In the genomic region with DNA sequence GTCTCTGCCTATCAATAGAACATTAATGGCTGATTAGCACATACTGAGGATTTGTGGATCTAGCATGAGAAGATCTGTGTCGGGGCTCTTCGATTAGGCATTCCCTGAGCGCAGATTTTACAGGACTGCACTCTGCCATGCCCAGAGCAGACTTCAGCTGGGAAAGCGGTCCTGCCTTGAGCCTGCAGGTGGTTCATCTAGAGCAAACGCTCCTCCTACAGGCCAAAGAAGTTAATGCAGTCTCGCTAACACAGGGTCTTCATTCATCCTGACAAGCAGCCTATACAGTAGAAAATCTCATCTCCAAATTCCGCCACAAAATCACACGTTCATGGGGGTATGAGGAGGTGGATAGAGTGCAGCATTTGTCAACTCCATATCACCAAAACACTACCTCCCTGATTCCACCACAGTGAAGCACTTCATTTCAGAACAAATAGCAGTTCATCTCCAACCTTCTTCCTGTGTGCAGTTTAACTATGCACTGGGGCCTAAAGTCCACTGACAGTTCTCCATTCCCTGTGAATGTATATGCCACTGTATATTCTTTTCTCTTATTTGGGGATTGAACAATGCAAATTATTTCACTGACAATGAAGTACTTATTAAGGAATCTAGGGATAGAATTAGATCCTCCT, we compare ENCODE assay signal across 1 cellular context.
TF ChIP-seq lines count a peak whose summit lies in the region.

No MANE protein-coding gene starts in this region.

TF ChIP-seq in GM12878, 131 proteins besides CTCF, POLR2A, EP300 and RAD21 (continued from another document):
- TF ChIP-seq POU2F2 (IDR thresholded peaks at IDR 0.05; ENCODE audit: borderline replicate concordance, low read depth, low read length) (peak; percentile 41; the same call in 1 of the 3 replicates), RB1 (IDR thresholded peaks at IDR 0.05; ENCODE audit: borderline replicate concordance) (no peak), GATAD2B (conservative IDR thresholded peaks at IDR 0.05; ENCODE audit: low read depth) (no peak), SREBF2 (IDR thresholded peaks at IDR 0.05; ENCODE audit: low read length) (no peak), ATF3 (IDR thresholded peaks at IDR 0.05; ENCODE audit: borderline replicate concordance, extremely low read depth, low read depth, low read length) (no peak), TBL1XR1 (IDR thresholded peaks at IDR 0.05; ENCODE audit: low read depth, low read length) (0 out of 2 replicates have a peak, but pooled peaks have one; percentile 9), KDM1A (IDR thresholded peaks at IDR 0.05; ENCODE audit: borderline replicate concordance) (no peak), CEBPB (IDR thresholded peaks at IDR 0.05; ENCODE audit: borderline replicate concordance in 1 of 2, low read depth in 2 of 2, low read length in 2 of 2) (no peak), RELA (IDR thresholded peaks at IDR 0.05; ENCODE audit: borderline replicate concordance, partially characterized antibody) (no peak), ZBTB33 (IDR thresholded peaks at IDR 0.05) (no peak), CBX3 (IDR thresholded peaks at IDR 0.05; ENCODE audit: borderline replicate concordance, low read depth) (no peak), PAX8 (IDR thresholded peaks at IDR 0.05) (no peak), EED (IDR thresholded peaks at IDR 0.05; ENCODE audit: low read depth) (peak; percentile 40; the same call in 1 of the 2 replicates), PKNOX1 (IDR thresholded peaks at IDR 0.05) (no peak), NR2F1 (conservative IDR thresholded peaks at IDR 0.05) (no peak), MTA2 (IDR thresholded peaks at IDR 0.05; ENCODE audit: low read depth) (no peak), DPF2 (IDR thresholded peaks at IDR 0.05) (no peak), RFX5 (IDR thresholded peaks at IDR 0.05; ENCODE audit: low read depth, low read length) (no peak), MAX (IDR thresholded peaks at IDR 0.05; ENCODE audit: low read depth, low read length) (no peak)
- TF ChIP-seq, protein P1, sequence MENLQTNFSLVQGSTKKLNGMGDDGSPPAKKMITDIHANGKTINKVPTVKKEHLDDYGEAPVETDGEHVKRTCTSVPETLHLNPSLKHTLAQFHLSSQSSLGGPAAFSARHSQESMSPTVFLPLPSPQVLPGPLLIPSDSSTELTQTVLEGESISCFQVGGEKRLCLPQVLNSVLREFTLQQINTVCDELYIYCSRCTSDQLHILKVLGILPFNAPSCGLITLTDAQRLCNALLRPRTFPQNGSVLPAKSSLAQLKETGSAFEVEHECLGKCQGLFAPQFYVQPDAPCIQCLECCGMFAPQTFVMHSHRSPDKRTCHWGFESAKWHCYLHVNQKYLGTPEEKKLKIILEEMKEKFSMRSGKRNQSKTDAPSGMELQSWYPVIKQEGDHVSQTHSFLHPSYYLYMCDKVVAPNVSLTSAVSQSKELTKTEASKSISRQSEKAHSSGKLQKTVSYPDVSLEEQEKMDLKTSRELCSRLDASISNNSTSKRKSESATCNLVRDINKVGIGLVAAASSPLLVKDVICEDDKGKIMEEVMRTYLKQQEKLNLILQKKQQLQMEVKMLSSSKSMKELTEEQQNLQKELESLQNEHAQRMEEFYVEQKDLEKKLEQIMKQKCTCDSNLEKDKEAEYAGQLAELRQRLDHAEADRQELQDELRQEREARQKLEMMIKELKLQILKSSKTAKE (IDR thresholded peaks at IDR 0.05; ENCODE audit: low read depth, poor library complexity, severe bottlenecking), result no peak
- TF ChIP-seq, protein P2, sequence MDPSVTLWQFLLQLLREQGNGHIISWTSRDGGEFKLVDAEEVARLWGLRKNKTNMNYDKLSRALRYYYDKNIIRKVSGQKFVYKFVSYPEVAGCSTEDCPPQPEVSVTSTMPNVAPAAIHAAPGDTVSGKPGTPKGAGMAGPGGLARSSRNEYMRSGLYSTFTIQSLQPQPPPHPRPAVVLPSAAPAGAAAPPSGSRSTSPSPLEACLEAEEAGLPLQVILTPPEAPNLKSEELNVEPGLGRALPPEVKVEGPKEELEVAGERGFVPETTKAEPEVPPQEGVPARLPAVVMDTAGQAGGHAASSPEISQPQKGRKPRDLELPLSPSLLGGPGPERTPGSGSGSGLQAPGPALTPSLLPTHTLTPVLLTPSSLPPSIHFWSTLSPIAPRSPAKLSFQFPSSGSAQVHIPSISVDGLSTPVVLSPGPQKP (IDR thresholded peaks at IDR 0.05; ENCODE audit: low read depth, low read length), result peak; percentile 24; the same call in 1 of the 2 replicates
- TF ChIP-seq, protein P3, sequence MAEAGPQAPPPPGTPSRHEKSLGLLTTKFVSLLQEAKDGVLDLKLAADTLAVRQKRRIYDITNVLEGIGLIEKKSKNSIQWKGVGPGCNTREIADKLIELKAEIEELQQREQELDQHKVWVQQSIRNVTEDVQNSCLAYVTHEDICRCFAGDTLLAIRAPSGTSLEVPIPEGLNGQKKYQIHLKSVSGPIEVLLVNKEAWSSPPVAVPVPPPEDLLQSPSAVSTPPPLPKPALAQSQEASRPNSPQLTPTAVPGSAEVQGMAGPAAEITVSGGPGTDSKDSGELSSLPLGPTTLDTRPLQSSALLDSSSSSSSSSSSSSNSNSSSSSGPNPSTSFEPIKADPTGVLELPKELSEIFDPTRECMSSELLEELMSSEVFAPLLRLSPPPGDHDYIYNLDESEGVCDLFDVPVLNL (IDR thresholded peaks at IDR 0.05; ENCODE audit: low read depth, low read length), result no peak
